In genomic region chr11:130089669-130090063, GRCh38 we compare ENCODE assay signal across 1 cellular context.
TF ChIP-seq lines count a peak whose summit lies in the region.

No MANE protein-coding gene starts in this region.

TF ChIP-seq in H1, 55 proteins besides CTCF, POLR2A, EP300 and RAD21:
- TF ChIP-seq JUN (IDR thresholded peaks at IDR 0.05; ENCODE audit: low read depth, low read length) (no peak), SP2 (IDR thresholded peaks at IDR 0.05; ENCODE audit: low read length) (no peak), JUND (IDR thresholded peaks at IDR 0.05; ENCODE audit: low read length) (no peak), ZNF274 (IDR thresholded peaks at IDR 0.05; ENCODE audit: borderline replicate concordance, extremely low read depth, low read length) (no peak), RXRA (IDR thresholded peaks at IDR 0.05; ENCODE audit: insufficient read depth, low read depth, low read length) (no peak), CBX5 (IDR thresholded peaks at IDR 0.05; ENCODE audit: low read depth, low read length) (no peak), SIN3A (conservative IDR thresholded peaks at IDR 0.05 in 1 of 2, IDR thresholded peaks at IDR 0.05 in 1 of 2; ENCODE audit: low read depth in 1 of 2, low read length in 2 of 2) (no peak), MAX (IDR thresholded peaks at IDR 0.05) (no peak), FOSL1 (IDR thresholded peaks at IDR 0.05; ENCODE audit: insufficient read depth, low read depth, low read length) (no peak)
